1 cellular context compared by ENCODE assay signal in genomic region chr14:93974833-93975232, GRCh38.
TF ChIP-seq lines count a peak whose summit lies in the region.

No MANE protein-coding gene starts in this region.

TF ChIP-seq in GM12878, 131 proteins besides CTCF, POLR2A, EP300 and RAD21:
- no peak for TF ChIP-seq E2F8 (IDR thresholded peaks at IDR 0.05; ENCODE audit: low read depth, partially characterized antibody)
- peak; percentile 26; the same call in 1 of the 2 replicates for TF ChIP-seq NR2F1 (conservative IDR thresholded peaks at IDR 0.05)
